8 cellular contexts compared by ENCODE assay signal in genomic region chr3:23944861-23945652, GRCh38. TPM values are rescaled to one million over a fixed set of nuclear protein-coding genes. Genes with fewer than 3 reads are reported as not detected.
DNase-seq lines count a peak whose midpoint lies in the region; ATAC-seq and TF ChIP-seq lines count a peak whose summit lies in the region.

NR1D2 (plus strand) TSS chr3:23945286; CDS start chr3:23945579, 293 bp downstream.

- H3K27ac Mint-ChIP-seq in activated naive CD8-positive, alpha-beta T cell treated with anti-CD3 and anti-CD28 coated beads, Interleukin-2, amount 10 ng/mL, durations not matched to agents 7 days and 5 days: peak within 1 kb of the TSS; percentile 90

- intact Hi-C loops in Right ventricle myocardium superior (cut with DNase I): no loop called here
- intact Hi-C loops in thyroid gland (cut with DNase I): no loop called here

- peaks cover 23% of the 10 kb centered on the region for H3K27me3 Mint-ChIP-seq in activated naive CD8-positive, alpha-beta T cell treated with anti-CD3 and anti-CD28 coated beads, Interleukin-2, amount 10 ng/mL, durations not matched to agents 7 days and 5 days

- WGBS in thyroid gland, 2 donors: 1% methylated on average over 20 to 45 of the region's 88 CpGs

- DNase-seq in GDM1 (lab: John Stamatoyannopoulos, UW): peak; percentile 80
- DNase-seq in SKM-1 treated with dmso at 0.1 percent for 144 hours (lab: John Stamatoyannopoulos, UW; ENCODE audit: unreplicated experiment): peak; percentile 81
- peak; percentile 86 for DNase-seq in activated naive CD8-positive, alpha-beta T cell treated with anti-CD3 and anti-CD28 coated beads, Interleukin-2, amount 10 ng/mL, durations not matched to agents 7 days and 5 days
- DNase-seq in Right ventricle myocardium superior: peak; percentile 90
- DNase-seq in thyroid gland: peak; percentile 84

- H3K4me2 ChIP-seq in KMS-11 (peak within 1 kb of the TSS; percentile 91; the same call in 1 of the 2 replicates), parathyroid adenoma (ENCODE audit: low read length) (peak within 1 kb of the TSS; percentile 89)

- ATAC-seq in GM21825 (IDR thresholded peaks at IDR 0.05; ENCODE audit: unreplicated experiment) (peak; percentile 56), Right ventricle myocardium superior (ENCODE audit: poor library complexity) (peak; percentile 78)
- peak; percentile 53 for ATAC-seq in activated naive CD8-positive, alpha-beta T cell treated with anti-CD3 and anti-CD28 coated beads, Interleukin-2, amount 10 ng/mL, durations not matched to agents 7 days and 5 days (ENCODE audit: low read depth)

- no peaks in the 10 kb centered on the region for H3K9me3 Mint-ChIP-seq in activated naive CD8-positive, alpha-beta T cell treated with anti-CD3 and anti-CD28 coated beads, Interleukin-2, amount 10 ng/mL, durations not matched to agents 7 days and 5 days

- H3K4me1 ChIP-seq in KMS-11 (ENCODE audit: low read depth, poor library complexity, severe bottlenecking) (peaks cover 33% of the 10 kb centered on the region), parathyroid adenoma (peaks cover 21% of the 10 kb centered on the region), thyroid gland (peaks cover 33 to 36% of the 10 kb centered on the region in 2 donors)

- no peaks in the 10 kb centered on the region for H4K20me1 ChIP-seq in KMS-11 (ENCODE audit: insufficient read depth)

- peaks cover 4% of the 10 kb centered on the region for H3K36me3 Mint-ChIP-seq in activated naive CD8-positive, alpha-beta T cell treated with anti-CD3 and anti-CD28 coated beads, Interleukin-2, amount 10 ng/mL, durations not matched to agents 7 days and 5 days

- peak within 1 kb of the TSS; percentile 72 for H3K27ac ChIP-seq in KMS-11
- H3K27ac ChIP-seq in parathyroid adenoma: peak within 1 kb of the TSS; percentile 79
- peak within 1 kb of the TSS; percentile 95 to 97 (median 97) for H3K27ac ChIP-seq in thyroid gland

- peaks cover 18% of the 10 kb centered on the region for H3K4me1 Mint-ChIP-seq in activated naive CD8-positive, alpha-beta T cell treated with anti-CD3 and anti-CD28 coated beads, Interleukin-2, amount 10 ng/mL, durations not matched to agents 7 days and 5 days

- H3K4me3 Mint-ChIP-seq in activated naive CD8-positive, alpha-beta T cell treated with anti-CD3 and anti-CD28 coated beads, Interleukin-2, amount 10 ng/mL, durations not matched to agents 7 days and 5 days: peak within 1 kb of the TSS; percentile 83

- peak; percentile 83 to 86 for TF ChIP-seq POLR2A in thyroid gland (IDR thresholded peaks at IDR 0.05)

- POLR2A ChIA-PET in activated naive CD8-positive, alpha-beta T cell treated with anti-CD3 and anti-CD28 coated beads, Interleukin-2, amount 10 ng/mL, durations not matched to agents 7 days and 5 days (lab: Charles Lee): interaction anchor here (0.6 to 2.0 kb wide), 2 partner anchors 28 to 30 kb away, joined by 5 to 26 read pairs; partner anchors contain the start of genes NKIRAS1 and RPL15

- no peak within 1 kb of the TSS for H3K4me3 ChIP-seq in KMS-11 (IDR thresholded peaks at IDR 0.05; ENCODE audit: insufficient read depth, low read depth, low read length)
- peak within 1 kb of the TSS; percentile 91 for H3K4me3 ChIP-seq in parathyroid adenoma (ENCODE audit: low read depth, low read length)
- peak within 1 kb of the TSS; percentile 24 to 74 (median 73) for H3K4me3 ChIP-seq in thyroid gland (replicated peaks in 1 of 3)

- H3K9me3 ChIP-seq in parathyroid adenoma (ENCODE audit: control insufficient read depth, low read length): no peaks in the 10 kb centered on the region
- no peaks in the 10 kb centered on the region for H3K9me3 ChIP-seq in thyroid gland

- H3K9ac ChIP-seq in KMS-11 (peak within 1 kb of the TSS; percentile 81), parathyroid adenoma (peak within 1 kb of the TSS; percentile 40)

- H3K36me3 ChIP-seq in KMS-11 (ENCODE audit: insufficient read depth): no peaks in the 10 kb centered on the region
- H3K36me3 ChIP-seq in parathyroid adenoma (ENCODE audit: control insufficient read depth, insufficient read depth, low read length): no peaks in the 10 kb centered on the region
- no peaks in the 10 kb centered on the region for H3K36me3 ChIP-seq in thyroid gland

- no peak for TF ChIP-seq CTCF in KMS-11 (conservative IDR thresholded peaks at IDR 0.05; ENCODE audit: low read depth, low read length)
- no peak for TF ChIP-seq CTCF in parathyroid adenoma (IDR thresholded peaks at IDR 0.05)
- TF ChIP-seq CTCF in thyroid gland (IDR thresholded peaks at IDR 0.05): peak in 1 of 6 experiments; percentile 10

- no peaks in the 10 kb centered on the region for H3K27me3 ChIP-seq in KMS-11 (ENCODE audit: insufficient read depth, low read depth)
- no peaks in the 10 kb centered on the region for H3K27me3 ChIP-seq in parathyroid adenoma (ENCODE audit: control insufficient read depth, insufficient read depth, low read length)
- no peaks in the 10 kb centered on the region for H3K27me3 ChIP-seq in thyroid gland

- H3K79me2 ChIP-seq in KMS-11 (ENCODE audit: insufficient read depth, low read depth) (peaks cover 29% of the 10 kb centered on the region; the same call in 1 of the 2 replicates), parathyroid adenoma (peaks cover 25% of the 10 kb centered on the region)

- peak within 1 kb of the TSS; percentile 52 for H2AFZ ChIP-seq in KMS-11 (ENCODE audit: low read depth)
- peak within 1 kb of the TSS; percentile 83 for H2AFZ ChIP-seq in parathyroid adenoma

RNA-seq across cellular contexts. Expression of gene NR1D2, which starts in this region (rescaled TPM):
- 10 to 100 TPM; 20.2 TPM for total RNA-seq in activated naive CD8-positive, alpha-beta T cell treated with anti-CD3 and anti-CD28 coated beads, Interleukin-2, amount 10 ng/mL, durations not matched to agents 7 days and 5 days
- total RNA-seq in Right ventricle myocardium superior: 47.1 TPM
- total RNA-seq in thyroid gland: 100 to 1,000 TPM in 1 of 4 donors, 10 to 100 TPM in 3; 44.2 to 108 (median 68.1) TPM
